18 cellular contexts compared by ENCODE assay signal in genomic region chr18:79882522-79883241, GRCh38.
DNase-seq lines count a peak whose midpoint lies in the region; ATAC-seq and TF ChIP-seq lines count a peak whose summit lies in the region.
"Had no signal": no experiment of that assay in that cellular context is flagged by ENCODE, and none has a peak within 500 bp of the region (broad histone marks: within the 10 kb centered on the region; RNA-seq: fewer than 3 reads in every experiment).

No MANE protein-coding gene starts in this region.

- no peaks in the 10 kb centered on the region for H3K4me1 Mint-ChIP-seq in chondrocyte (ENCODE audit: low read depth)

- TF ChIP-seq CTCF in left ventricle myocardium inferior (IDR thresholded peaks at IDR 0.05; ENCODE audit: borderline replicate concordance) (no peak), chondrocyte (IDR thresholded peaks at IDR 0.05) (no peak), upper lobe of right lung (IDR thresholded peaks at IDR 0.05) (no peak)

- H3K9me3 ChIP-seq in left ventricle myocardium inferior (replicated peaks) (peaks cover 10% of the 10 kb centered on the region), upper lobe of right lung (no peaks in the 10 kb centered on the region)
- H3K9me3 ChIP-seq: MG63 had no signal

- H3K4me1 ChIP-seq in left ventricle myocardium inferior: no peaks in the 10 kb centered on the region
- H3K4me1 ChIP-seq in upper lobe of right lung: no peaks in the 10 kb centered on the region

- H3K27ac Mint-ChIP-seq in chondrocyte (ENCODE audit: unreplicated experiment): no peak overlapping the region

- intact Hi-C loops in left ventricle myocardium superior (cut with micrococcal nuclease): no loop called here
- intact Hi-C loops in left ventricle myocardium inferior (cut with micrococcal nuclease): no loop called here
- intact Hi-C loops in upper lobe of right lung (cut with DNase I): no loop called here

- H3K36me3 ChIP-seq in left ventricle myocardium inferior (no peaks in the 10 kb centered on the region), upper lobe of right lung (no peaks in the 10 kb centered on the region)
- H3K36me3 ChIP-seq: MG63 had no signal

- peak; percentile 28 for DNase-seq in left ventricle myocardium superior
- no peak for DNase-seq in left ventricle myocardium inferior
- DNase-seq in chondrocyte (ENCODE audit: low spot score): peak; percentile 86
- DNase-seq in mesenteric fat pad (ENCODE audit: low spot score): peak; percentile 88
- peak; percentile 51 for DNase-seq in upper lobe of right lung
- DNase-seq in germinal center (ENCODE audit: low spot score): no peak
- DNase-seq in HUDEP-2 (lab: John Stamatoyannopoulos, UW; ENCODE audit: unreplicated experiment in 76 of 76): no peak
- DNase-seq: COR-L47, DMS153, IMR-90, Karpas-422, MG63, NCI-H1092, NCI-H146, NCI-H2081, NCI-H748 treated with DMSO at 0.1 percent for 48 hours, PC-3 had no signal

- no peak overlapping the region for H3K27ac ChIP-seq in left ventricle myocardium inferior (replicated peaks)
- no peak overlapping the region for H3K27ac ChIP-seq in upper lobe of right lung
- H3K27ac ChIP-seq: RWPE1 had no signal

- ATAC-seq in left ventricle myocardium superior (no peak), upper lobe of right lung (no peak)
- ATAC-seq: PC-3 had no signal

- H3K4me3 ChIP-seq in left ventricle myocardium inferior (no peak overlapping the region), upper lobe of right lung (no peak overlapping the region)
- H3K4me3 ChIP-seq: MG63 had no signal

- H3K27me3 ChIP-seq in left ventricle myocardium inferior (ENCODE audit: low read depth) (peaks cover 20% of the 10 kb centered on the region), upper lobe of right lung (no peaks in the 10 kb centered on the region)
- H3K27me3 ChIP-seq: MG63 had no signal

- no peaks in the 10 kb centered on the region for H3K27me3 Mint-ChIP-seq in chondrocyte (ENCODE audit: low read depth)

- H3K4me3 Mint-ChIP-seq in chondrocyte (ENCODE audit: unreplicated experiment): no peak overlapping the region

- H3K9me3 Mint-ChIP-seq in chondrocyte (ENCODE audit: low read depth): peaks cover 14% of the 10 kb centered on the region

- H3K36me3 Mint-ChIP-seq in chondrocyte (ENCODE audit: low read depth): no peaks in the 10 kb centered on the region

Comparison
In these comparisons a context has a peak if more than half of its experiments do, and no peak if none do; other contexts are left out.
1. DNase-seq: peak in left ventricle myocardium superior (single experiment), chondrocyte (single experiment), mesenteric fat pad (single experiment) and upper lobe of right lung (single experiment); none in left ventricle myocardium inferior (single experiment), germinal center (single experiment) and HUDEP-2 (0 of 76).